In genomic region chr10:31421322-31421721, GRCh38 we compare ENCODE assay signal across 16 cellular contexts.
DNase-seq lines count a peak whose midpoint lies in the region; TF ChIP-seq lines count a peak whose summit lies in the region.
"Had no signal": no experiment of that assay in that cellular context is flagged by ENCODE, and none has a peak within 500 bp of the region (broad histone marks: within the 10 kb centered on the region; RNA-seq: fewer than 3 reads in every experiment).

No MANE protein-coding gene starts in this region.

- 95 to 100% methylated on average over 1 of the region's 1 CpG for WGBS in GM23248 (ENCODE audit: low coverage in 1 of 2, low lambda C conversion rate in 2 of 2, missing lambda C conversion rate in 2 of 2), 2 experiments

- H3K4me3 ChIP-seq in GM23248 (no peak overlapping the region), Karpas-422 (ENCODE audit: low read length) (no peak overlapping the region)

- H4K20me1 ChIP-seq in GM23248 (ENCODE audit: insufficient read depth) (no peaks in the 10 kb centered on the region; the same call in 1 of the 2 replicates), Karpas-422 (ENCODE audit: insufficient read depth, low read depth, low read length) (no peaks in the 10 kb centered on the region)

- no peak for TF ChIP-seq CTCF in chondrocyte (IDR thresholded peaks at IDR 0.05)

- H3K36me3 ChIP-seq in GM23248 (ENCODE audit: low read depth) = no peaks in the 10 kb centered on the region; the same call in 1 of the 2 replicates
- H3K36me3 ChIP-seq in Karpas-422 (ENCODE audit: insufficient read depth, low read length) = peaks cover 2% of the 10 kb centered on the region; the same call in 1 of the 2 replicates
- H3K36me3 ChIP-seq: BE2C had no signal

- no peak overlapping the region for H3K9ac ChIP-seq in GM23248
- H3K9ac ChIP-seq in Karpas-422 (ENCODE audit: low read length) = no peak overlapping the region

- H2AFZ ChIP-seq in GM23248 (no peak overlapping the region), Karpas-422 (ENCODE audit: low read length) (no peak overlapping the region)

- no peak overlapping the region for H3K4me2 ChIP-seq in GM23248 (ENCODE audit: unreplicated experiment)
- peak overlapping the region; percentile 10 for H3K4me2 ChIP-seq in Karpas-422 (ENCODE audit: low read depth, low read length, poor library complexity, severe bottlenecking)

- H3K36me3 Mint-ChIP-seq in chondrocyte (ENCODE audit: low read depth) = no peaks in the 10 kb centered on the region

- in situ Hi-C loops in GM23248 (cut with MboI) = no loop called here

- H3K27ac ChIP-seq in GM23248 (0 out of 2 replicates have a peak overlapping the region, but pooled peaks have one; percentile 1), Karpas-422 (ENCODE audit: low read length) (no peak overlapping the region)

- no peaks in the 10 kb centered on the region for H3K9me3 Mint-ChIP-seq in chondrocyte (ENCODE audit: low read depth)
- H3K9me3 Mint-ChIP-seq: CD4-positive, CD25-positive, alpha-beta regulatory T cell; CD8-positive, alpha-beta memory T cell had no signal

- H3K79me2 ChIP-seq in GM23248 (ENCODE audit: insufficient read depth) (peaks cover 94% of the 10 kb centered on the region), Karpas-422 (ENCODE audit: low read length) (peaks cover 99% of the 10 kb centered on the region)

- no peaks in the 10 kb centered on the region; the same call in 1 of the 2 replicates for H3K9me2 ChIP-seq in GM23248 (ENCODE audit: insufficient read depth)
- no peaks in the 10 kb centered on the region for H3K9me2 ChIP-seq in Karpas-422 (replicated peaks; ENCODE audit: insufficient read depth, low read length)

- H3K27ac Mint-ChIP-seq in chondrocyte (ENCODE audit: unreplicated experiment) = peak overlapping the region; percentile 45
- H3K27ac Mint-ChIP-seq: CD8-positive, alpha-beta memory T cell had no signal

- H3F3A ChIP-seq in GM23248 (ENCODE audit: insufficient read depth) = peaks cover 69% of the 10 kb centered on the region

- no peak overlapping the region for H3K4me3 Mint-ChIP-seq in chondrocyte (ENCODE audit: unreplicated experiment)
- H3K4me3 Mint-ChIP-seq: CD4-positive, CD25-positive, alpha-beta regulatory T cell had no signal

- H3K4me1 Mint-ChIP-seq in chondrocyte (ENCODE audit: low read depth) = peaks cover 39% of the 10 kb centered on the region

- peaks cover 66% of the 10 kb centered on the region for H3K4me1 ChIP-seq in GM23248 (ENCODE audit: insufficient read depth)
- peaks cover 36% of the 10 kb centered on the region for H3K4me1 ChIP-seq in Karpas-422 (ENCODE audit: low read length)

- H3K27me3 ChIP-seq in GM23248 (replicated peaks; ENCODE audit: insufficient read depth) (no peaks in the 10 kb centered on the region), Karpas-422 (ENCODE audit: low read length) (no peaks in the 10 kb centered on the region)
- H3K27me3 ChIP-seq: BE2C had no signal

- DNase-seq in GM23248 = no peak
- peak; percentile 55 for DNase-seq in Karpas-422
- no peak for DNase-seq in chondrocyte (ENCODE audit: low spot score)
- no peak for DNase-seq in NCI-H1436 treated with DMSO at 0.1 percent for 48 hours (lab: John Stamatoyannopoulos, UW)
- no peak for DNase-seq in ecto neural progenitor cell (ENCODE audit: low spot score)
- no peak for DNase-seq in mucosa of gallbladder (ENCODE audit: low spot score)
- DNase-seq in stimulated activated CD4-positive, alpha-beta T cell treated with anti-CD3 and anti-CD28 coated beads, Interleukin-1b, Interleukin-23, amount 100 ng/mL, for 48 hours = no peak
- DNase-seq: ACHN; BE2C; C1 segment of cervical spinal cord; CD4-positive, CD25-positive, alpha-beta regulatory T cell; CD8-positive, alpha-beta memory T cell; COR-L47; GOT3; H7; KG1 had no signal

- H3K9me3 ChIP-seq in GM23248 (ENCODE audit: low read depth) = no peaks in the 10 kb centered on the region
- H3K9me3 ChIP-seq in Karpas-422 (ENCODE audit: low read length) = peaks cover 3% of the 10 kb centered on the region; the same call in 1 of the 2 replicates
- H3K9me3 ChIP-seq: BE2C had no signal

- no peaks in the 10 kb centered on the region for H3K27me3 Mint-ChIP-seq in chondrocyte (ENCODE audit: low read depth)
- H3K27me3 Mint-ChIP-seq: CD4-positive, CD25-positive, alpha-beta regulatory T cell; CD8-positive, alpha-beta memory T cell had no signal
